Comparison of ENCODE assay signal across 8 cellular contexts in the genomic region with DNA sequence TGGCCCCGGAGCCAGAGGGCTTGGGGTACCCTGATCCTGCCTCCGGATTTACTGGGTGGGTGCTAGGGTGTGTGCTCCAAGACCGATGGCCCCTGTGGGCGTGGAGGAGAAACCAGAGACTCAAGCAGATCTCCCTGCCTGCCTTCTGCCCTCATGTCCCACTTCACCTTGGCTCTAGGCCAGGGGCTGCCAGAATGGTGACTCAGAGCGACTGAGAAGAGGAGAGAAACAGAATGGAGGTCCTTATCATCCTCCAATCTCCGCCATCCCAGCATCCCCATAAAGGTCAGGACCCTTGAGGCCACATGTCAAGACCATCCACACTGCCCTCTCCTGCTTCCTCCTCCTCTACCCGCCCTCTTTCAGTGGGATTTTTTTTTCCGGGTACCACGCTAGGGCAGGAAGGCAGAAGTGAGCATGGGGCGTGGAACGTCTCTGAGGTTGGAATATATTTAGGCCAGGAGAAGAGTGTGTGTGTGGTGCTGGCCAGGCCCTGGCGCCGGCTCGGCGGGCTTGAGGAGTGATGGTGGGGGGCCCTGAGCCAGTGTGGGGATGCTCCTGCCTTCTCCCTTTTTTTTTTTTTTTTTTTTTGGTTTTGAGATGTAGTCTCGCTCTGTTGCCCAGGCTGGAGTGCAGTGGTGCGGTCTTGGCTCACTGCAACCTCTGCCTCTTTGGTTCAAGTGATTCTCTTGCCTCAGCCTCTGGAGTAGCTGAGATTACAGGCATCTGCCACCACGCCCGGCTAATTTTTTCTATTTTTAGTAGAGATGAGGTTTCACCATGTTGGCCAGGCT. TPM values are rescaled to one million over a fixed set of nuclear protein-coding genes. Genes with fewer than 3 reads are reported as not detected.
DNase-seq lines count a peak whose midpoint lies in the region; ATAC-seq and TF ChIP-seq lines count a peak whose summit lies in the region.

No MANE protein-coding gene starts in this region.

- peak overlapping the region; percentile 60 for H3K4me3 Mint-ChIP-seq in HFFc6
- H3K4me3 Mint-ChIP-seq in T-helper 1 cell treated with Interleukin-12 subunit alpha and Interleukin-12 subunit beta and Interleukin-4 antibody, amounts not matched to agents 30 μg/mL and 1 μg/mL, for 36 hours = peak overlapping the region; percentile 55

- no peaks in the 10 kb centered on the region for H4K20me1 ChIP-seq in hepatocyte (ENCODE audit: insufficient read depth, poor library complexity, severe bottlenecking)

- peak; percentile 85 for DNase-seq in HFFc6
- DNase-seq in hepatocyte (ENCODE audit: low spot score) = peak; percentile 76
- DNase-seq in stimulated activated CD4-positive, alpha-beta T cell treated with anti-CD3 and anti-CD28 coated beads, Interleukin-12 subunit alpha, Interleukin-12 subunit beta, amount 100 ng/mL, for 48 hours (ENCODE audit: low read depth in 2 of 3, low spot score in 1 of 3) = peak in 2 of 3 donors; percentile 75 to 76
- DNase-seq in superior temporal gyrus (ENCODE audit: extremely low spot score) = no peak

- H3K27ac Mint-ChIP-seq in HFFc6 = peak overlapping the region; percentile 89
- peak overlapping the region; percentile 94 for H3K27ac Mint-ChIP-seq in T-helper 1 cell treated with Interleukin-12 subunit alpha and Interleukin-12 subunit beta and Interleukin-4 antibody, amounts not matched to agents 30 μg/mL and 1 μg/mL, for 36 hours

- H2AFZ ChIP-seq in ACC112 (ENCODE audit: low read length, unreplicated experiment) (no peak overlapping the region), hepatocyte (no peak overlapping the region)

- H3K4me2 ChIP-seq in hepatocyte = no peak overlapping the region

- H3K36me3 ChIP-seq in ACC112 (ENCODE audit: insufficient read depth, low read length) = no peaks in the 10 kb centered on the region
- H3K36me3 ChIP-seq in hepatocyte (replicated peaks; ENCODE audit: insufficient read depth, low read depth) = no peaks in the 10 kb centered on the region

- H3K27me3 ChIP-seq in ACC112 (ENCODE audit: insufficient read depth, low read length) (no peaks in the 10 kb centered on the region), hepatocyte (no peaks in the 10 kb centered on the region)

- no peaks in the 10 kb centered on the region for H3K9me3 Mint-ChIP-seq in HFFc6
- H3K9me3 Mint-ChIP-seq in T-helper 1 cell treated with Interleukin-12 subunit alpha and Interleukin-12 subunit beta and Interleukin-4 antibody, amounts not matched to agents 30 μg/mL and 1 μg/mL, for 36 hours = no peaks in the 10 kb centered on the region

- 29 to 79% (median 39%) methylated on average over 17 to 19 of the region's 19 CpGs for WGBS in adipose tissue, 3 donors
- WGBS in hepatocyte (ENCODE audit: low lambda C conversion rate, missing lambda C conversion rate) = 81% methylated on average over 17 of the region's 19 CpGs

- H3K27me3 Mint-ChIP-seq in HFFc6 (ENCODE audit: insufficient read depth) = peaks cover 3% of the 10 kb centered on the region; the same call in 1 of the 2 replicates
- no peaks in the 10 kb centered on the region for H3K27me3 Mint-ChIP-seq in T-helper 1 cell treated with Interleukin-12 subunit alpha and Interleukin-12 subunit beta and Interleukin-4 antibody, amounts not matched to agents 30 μg/mL and 1 μg/mL, for 36 hours (ENCODE audit: low read depth)

- H3K27ac ChIP-seq in ACC112 (ENCODE audit: low read depth, low read length) = peak overlapping the region; percentile 59
- peak overlapping the region; percentile 35 for H3K27ac ChIP-seq in adipose tissue (ENCODE audit: low read depth, low read length)
- peak overlapping the region; percentile 42 for H3K27ac ChIP-seq in hepatocyte

- peaks cover 25% of the 10 kb centered on the region for H3K4me1 ChIP-seq in ACC112 (ENCODE audit: control insufficient read depth, insufficient read depth, low read length, unreplicated experiment)
- H3K4me1 ChIP-seq in hepatocyte (ENCODE audit: insufficient read depth) = peaks cover 30% of the 10 kb centered on the region

- peaks cover 49% of the 10 kb centered on the region for H3K4me1 Mint-ChIP-seq in HFFc6 (ENCODE audit: low read depth)
- H3K4me1 Mint-ChIP-seq in T-helper 1 cell treated with Interleukin-12 subunit alpha and Interleukin-12 subunit beta and Interleukin-4 antibody, amounts not matched to agents 30 μg/mL and 1 μg/mL, for 36 hours (ENCODE audit: low read depth) = peaks cover 40% of the 10 kb centered on the region

- H3K79me2 ChIP-seq in ACC112 (ENCODE audit: control insufficient read depth, insufficient read depth, low read length, unreplicated experiment) (no peaks in the 10 kb centered on the region), hepatocyte (peaks cover 15% of the 10 kb centered on the region)

- no peak for TF ChIP-seq CTCF in HFFc6 (IDR thresholded peaks at IDR 0.05)
- TF ChIP-seq CTCF in hepatocyte (IDR thresholded peaks at IDR 0.05; ENCODE audit: poor library complexity) = no peak

- H3K4me3 ChIP-seq in ACC112 (ENCODE audit: low read depth, low read length) (peak overlapping the region; percentile 33; the same call in 1 of the 2 replicates), hepatocyte (no peak overlapping the region)

- no peaks in the 10 kb centered on the region for H3K9me2 ChIP-seq in hepatocyte (replicated peaks; ENCODE audit: insufficient read depth)

- H3K9me3 ChIP-seq in hepatocyte (ENCODE audit: low read depth) = no peaks in the 10 kb centered on the region

- no peaks in the 10 kb centered on the region for H3K36me3 Mint-ChIP-seq in HFFc6 (ENCODE audit: low read depth)
- H3K36me3 Mint-ChIP-seq in T-helper 1 cell treated with Interleukin-12 subunit alpha and Interleukin-12 subunit beta and Interleukin-4 antibody, amounts not matched to agents 30 μg/mL and 1 μg/mL, for 36 hours (ENCODE audit: low read depth) = peaks cover 13% of the 10 kb centered on the region

- no peak for ATAC-seq in GM18511 (IDR thresholded peaks at IDR 0.05; ENCODE audit: unreplicated experiment)

RNA-seq across cellular contexts. Expression of a gene that starts 22.3 kb away (rescaled TPM):
- 10 to 100 TPM; 68.9 to 91.2 (median 87.7) TPM for total RNA-seq in HFFc6 (2021; fragmentation: NEBNext Ultra II Directional; extraction: Animal tissue kit (Norgen Biotek cat#: 25700))
- polyA plus RNA-seq in adipose tissue = 100 to 1,000 TPM in 2 of 3 donors, 10 to 100 TPM in 1; 65.5 to 532 (median 190) TPM
- 64.2 and 101 TPM in 2 replicates for total RNA-seq in hepatocyte
- polyA plus RNA-seq in hepatocyte = 325 and 369 TPM in 2 replicates

RNA-seq across cellular contexts. Expression of a gene that starts 22.4 kb away (rescaled TPM):
- total RNA-seq in HFFc6 (2021; fragmentation: NEBNext Ultra II Directional; extraction: Animal tissue kit (Norgen Biotek cat#: 25700)) = 10 to 100 TPM; 48.5 to 63.4 (median 54.0) TPM
- polyA plus RNA-seq in adipose tissue (10 to 100 TPM; 34.5 to 69.2 (median 63.1) TPM), hepatocyte (82.2 and 106 TPM in 2 replicates)
- total RNA-seq in hepatocyte = 63.4 and 66.5 TPM in 2 replicates

RNA-seq across cellular contexts. Expression of a gene that starts 54.5 kb away (rescaled TPM):
- total RNA-seq in HFFc6 (2021; fragmentation: NEBNext Ultra II Directional; extraction: Animal tissue kit (Norgen Biotek cat#: 25700)) = 100 to 1,000 TPM; 126 to 146 (median 139) TPM
- polyA plus RNA-seq in adipose tissue = 10 to 100 TPM in 2 of 3 donors, 1 to 10 TPM in 1; 7.9 to 21.0 (median 16.1) TPM
- total RNA-seq in hepatocyte = 32.6 and 35.0 TPM in 2 replicates
- 9.7 and 11.1 TPM in 2 replicates for polyA plus RNA-seq in hepatocyte

RNA-seq across cellular contexts. Expression of a gene that starts 56.0 kb away (rescaled TPM):
- total RNA-seq in HFFc6 (2021; fragmentation: NEBNext Ultra II Directional; extraction: Animal tissue kit (Norgen Biotek cat#: 25700)) = 10 to 100 TPM; 36.3 to 49.9 (median 39.6) TPM
- 10 to 100 TPM; 25.0 to 38.9 (median 36.7) TPM for polyA plus RNA-seq in adipose tissue
- 21.0 and 31.2 TPM in 2 replicates for total RNA-seq in hepatocyte
- polyA plus RNA-seq in hepatocyte = 33.4 and 45.1 TPM in 2 replicates
